ENCODE assay signal across 2 cellular contexts in genomic region chr20:46965124-46965455, GRCh38.
TF ChIP-seq lines count a peak whose summit lies in the region.

No MANE protein-coding gene starts in this region.

TF ChIP-seq in H1, 55 proteins besides CTCF, POLR2A, EP300 and RAD21:
- TF ChIP-seq TAF7 (optimal IDR thresholded peaks at IDR 0.05; ENCODE audit: borderline replicate concordance, low read depth, low read length) (no peak), SP1 (IDR thresholded peaks at IDR 0.05; ENCODE audit: low read depth, low read length) (no peak), SIN3A (conservative IDR thresholded peaks at IDR 0.05 in 1 of 2, IDR thresholded peaks at IDR 0.05 in 1 of 2; ENCODE audit: low read depth in 1 of 2, low read length in 2 of 2) (no peak), CEBPB (IDR thresholded peaks at IDR 0.05; ENCODE audit: low read depth, low read length) (no peak), RNF2 (IDR thresholded peaks at IDR 0.05; ENCODE audit: borderline replicate concordance, low read depth, low read length, missing control alignments, poor library complexity, severe bottlenecking) (no peak), GTF2F1 (IDR thresholded peaks at IDR 0.05; ENCODE audit: borderline replicate concordance, low read depth, low read length) (no peak), BRCA1 (IDR thresholded peaks at IDR 0.05; ENCODE audit: low read depth, low read length) (no peak), KDM4A (IDR thresholded peaks at IDR 0.05; ENCODE audit: low read depth, low read length, severe bottlenecking) (no peak), RFX5 (IDR thresholded peaks at IDR 0.05; ENCODE audit: borderline replicate concordance, low read depth, low read length) (no peak), SAP30 (IDR thresholded peaks at IDR 0.05; ENCODE audit: insufficient read depth, insufficient replicate concordance, low read length) (no peak), PHF8 (conservative IDR thresholded peaks at IDR 0.05; ENCODE audit: low read depth, low read length) (no peak), MAX (IDR thresholded peaks at IDR 0.05) (no peak), HDAC2 (IDR thresholded peaks at IDR 0.05; ENCODE audit: borderline replicate concordance in 1 of 2, low read depth in 2 of 2, low read length in 2 of 2) (no peak), BACH1 (IDR thresholded peaks at IDR 0.05; ENCODE audit: low read length) (no peak), POU5F1 (IDR thresholded peaks at IDR 0.05; ENCODE audit: low read depth, low read length) (no peak), CBX8 (IDR thresholded peaks at IDR 0.05; ENCODE audit: borderline replicate concordance, low read depth, low read length) (no peak), FOSL1 (IDR thresholded peaks at IDR 0.05; ENCODE audit: insufficient read depth, low read depth, low read length) (no peak), JUN (IDR thresholded peaks at IDR 0.05; ENCODE audit: low read depth, low read length) (no peak)
- TF ChIP-seq, protein P1, sequence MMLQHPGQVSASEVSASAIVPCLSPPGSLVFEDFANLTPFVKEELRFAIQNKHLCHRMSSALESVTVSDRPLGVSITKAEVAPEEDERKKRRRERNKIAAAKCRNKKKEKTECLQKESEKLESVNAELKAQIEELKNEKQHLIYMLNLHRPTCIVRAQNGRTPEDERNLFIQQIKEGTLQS (IDR thresholded peaks at IDR 0.05; ENCODE audit: insufficient read depth, low read depth, low read length), result no peak
TF ChIP-seq in H1: peak in this region for 0.

TF ChIP-seq in HepG2, 621 proteins besides CTCF, POLR2A, EP300 and RAD21 (continues in another document):
- TF ChIP-seq FIP1L1 (IDR thresholded peaks at IDR 0.05; ENCODE audit: borderline replicate concordance, insufficient read depth, low read depth, low read length) (no peak), SALL2 (CRISPR knock-in tag; IDR thresholded peaks at IDR 0.05) (no peak), DDIT3 (CRISPR knock-in tag; IDR thresholded peaks at IDR 0.05) (no peak), NFIC (IDR thresholded peaks at IDR 0.05; ENCODE audit: low read length) (no peak), ARID2 (CRISPR knock-in tag; IDR thresholded peaks at IDR 0.05; ENCODE audit: borderline replicate concordance) (no peak), KLF13 (CRISPR knock-in tag; IDR thresholded peaks at IDR 0.05) (no peak), ZNF503 (CRISPR knock-in tag; IDR thresholded peaks at IDR 0.05) (no peak), HNF4A (CRISPR knock-in tag; IDR thresholded peaks at IDR 0.05) (peak; percentile 60; the same call in 1 of the 2 replicates), ATF6 (CRISPR knock-in tag; conservative IDR thresholded peaks at IDR 0.05) (no peak), ZNF746 (CRISPR knock-in tag; IDR thresholded peaks at IDR 0.05) (no peak), FOXK2 (IDR thresholded peaks at IDR 0.05) (no peak), TFDP2 (CRISPR knock-in tag; IDR thresholded peaks at IDR 0.05) (no peak), SKI (IDR thresholded peaks at IDR 0.05; ENCODE audit: partially characterized antibody) (no peak), ZFP36 (IDR thresholded peaks at IDR 0.05; ENCODE audit: borderline replicate concordance, low read depth, low read length, partially characterized antibody) (no peak), ZNF737 (CRISPR knock-in tag; IDR thresholded peaks at IDR 0.05; ENCODE audit: borderline replicate concordance) (no peak), ZBTB21 (CRISPR knock-in tag; IDR thresholded peaks at IDR 0.05) (no peak), MZF1 (CRISPR knock-in tag; IDR thresholded peaks at IDR 0.05; ENCODE audit: borderline replicate concordance) (no peak), ATF1 (CRISPR knock-in tag; IDR thresholded peaks at IDR 0.05) (no peak), ZNF292 (CRISPR knock-in tag; IDR thresholded peaks at IDR 0.05; ENCODE audit: borderline replicate concordance, low read depth) (0 out of 2 replicates have a peak, but pooled peaks have one; percentile 8), ZNF781 (CRISPR knock-in tag; IDR thresholded peaks at IDR 0.05; ENCODE audit: borderline replicate concordance, not compliant biosample characterization) (no peak), SOX13 (IDR thresholded peaks at IDR 0.05) (no peak), SOX13 (CRISPR knock-in tag; conservative IDR thresholded peaks at IDR 0.05 in 1 of 2, IDR thresholded peaks at IDR 0.05 in 1 of 2) (no peak), ZNF513 (CRISPR knock-in tag; conservative IDR thresholded peaks at IDR 0.05) (no peak), TERF1 (CRISPR knock-in tag; IDR thresholded peaks at IDR 0.05) (no peak), ESRRA (CRISPR knock-in tag; IDR thresholded peaks at IDR 0.05; ENCODE audit: low read depth) (peak; percentile 34; the same call in 1 of the 2 replicates), ZNF496 (CRISPR knock-in tag; IDR thresholded peaks at IDR 0.05; ENCODE audit: insufficient replicate concordance) (no peak), LRRFIP1 (CRISPR knock-in tag; conservative IDR thresholded peaks at IDR 0.05) (no peak), MTA3 (CRISPR knock-in tag; IDR thresholded peaks at IDR 0.05) (no peak), ATRX (CRISPR knock-in tag; IDR thresholded peaks at IDR 0.05; ENCODE audit: borderline replicate concordance) (no peak), MAFK (conservative IDR thresholded peaks at IDR 0.05 in 1 of 2, IDR thresholded peaks at IDR 0.05 in 1 of 2; ENCODE audit: low read length in 2 of 2) (no peak), EZH2 (conservative IDR thresholded peaks at IDR 0.05; ENCODE audit: low read depth, low read length) (no peak), MXD4 (CRISPR knock-in tag; IDR thresholded peaks at IDR 0.05) (no peak), SSRP1 (CRISPR knock-in tag; IDR thresholded peaks at IDR 0.05) (no peak), PCBP1 (IDR thresholded peaks at IDR 0.05; ENCODE audit: borderline replicate concordance, low read depth, low read length) (no peak)
- TF ChIP-seq, protein P2, sequence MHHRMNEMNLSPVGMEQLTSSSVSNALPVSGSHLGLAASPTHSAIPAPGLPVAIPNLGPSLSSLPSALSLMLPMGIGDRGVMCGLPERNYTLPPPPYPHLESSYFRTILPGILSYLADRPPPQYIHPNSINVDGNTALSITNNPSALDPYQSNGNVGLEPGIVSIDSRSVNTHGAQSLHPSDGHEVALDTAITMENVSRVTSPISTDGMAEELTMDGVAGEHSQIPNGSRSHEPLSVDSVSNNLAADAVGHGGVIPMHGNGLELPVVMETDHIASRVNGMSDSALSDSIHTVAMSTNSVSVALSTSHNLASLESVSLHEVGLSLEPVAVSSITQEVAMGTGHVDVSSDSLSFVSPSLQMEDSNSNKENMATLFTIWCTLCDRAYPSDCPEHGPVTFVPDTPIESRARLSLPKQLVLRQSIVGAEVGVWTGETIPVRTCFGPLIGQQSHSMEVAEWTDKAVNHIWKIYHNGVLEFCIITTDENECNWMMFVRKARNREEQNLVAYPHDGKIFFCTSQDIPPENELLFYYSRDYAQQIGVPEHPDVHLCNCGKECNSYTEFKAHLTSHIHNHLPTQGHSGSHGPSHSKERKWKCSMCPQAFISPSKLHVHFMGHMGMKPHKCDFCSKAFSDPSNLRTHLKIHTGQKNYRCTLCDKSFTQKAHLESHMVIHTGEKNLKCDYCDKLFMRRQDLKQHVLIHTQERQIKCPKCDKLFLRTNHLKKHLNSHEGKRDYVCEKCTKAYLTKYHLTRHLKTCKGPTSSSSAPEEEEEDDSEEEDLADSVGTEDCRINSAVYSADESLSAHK (CRISPR knock-in tag; IDR thresholded peaks at IDR 0.05; ENCODE audit: borderline replicate concordance), result no peak
- TF ChIP-seq, protein P3, sequence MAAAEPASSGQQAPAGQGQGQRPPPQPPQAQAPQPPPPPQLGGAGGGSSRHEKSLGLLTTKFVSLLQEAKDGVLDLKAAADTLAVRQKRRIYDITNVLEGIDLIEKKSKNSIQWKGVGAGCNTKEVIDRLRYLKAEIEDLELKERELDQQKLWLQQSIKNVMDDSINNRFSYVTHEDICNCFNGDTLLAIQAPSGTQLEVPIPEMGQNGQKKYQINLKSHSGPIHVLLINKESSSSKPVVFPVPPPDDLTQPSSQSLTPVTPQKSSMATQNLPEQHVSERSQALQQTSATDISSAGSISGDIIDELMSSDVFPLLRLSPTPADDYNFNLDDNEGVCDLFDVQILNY (CRISPR knock-in tag; conservative IDR thresholded peaks at IDR 0.05), result no peak
- TF ChIP-seq, protein P4, sequence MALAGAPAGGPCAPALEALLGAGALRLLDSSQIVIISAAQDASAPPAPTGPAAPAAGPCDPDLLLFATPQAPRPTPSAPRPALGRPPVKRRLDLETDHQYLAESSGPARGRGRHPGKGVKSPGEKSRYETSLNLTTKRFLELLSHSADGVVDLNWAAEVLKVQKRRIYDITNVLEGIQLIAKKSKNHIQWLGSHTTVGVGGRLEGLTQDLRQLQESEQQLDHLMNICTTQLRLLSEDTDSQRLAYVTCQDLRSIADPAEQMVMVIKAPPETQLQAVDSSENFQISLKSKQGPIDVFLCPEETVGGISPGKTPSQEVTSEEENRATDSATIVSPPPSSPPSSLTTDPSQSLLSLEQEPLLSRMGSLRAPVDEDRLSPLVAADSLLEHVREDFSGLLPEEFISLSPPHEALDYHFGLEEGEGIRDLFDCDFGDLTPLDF (CRISPR knock-in tag; IDR thresholded peaks at IDR 0.05), result no peak
